1 cellular context compared by ENCODE assay signal in genomic region chr11:10307411-10308207, GRCh38.
TF ChIP-seq lines count a peak whose summit lies in the region.

No MANE protein-coding gene starts in this region.

TF ChIP-seq in liver, 16 proteins besides CTCF, POLR2A, EP300 and RAD21 (continued from another document):
- no peak for TF ChIP-seq REST (IDR thresholded peaks at IDR 0.05)
- no peak for TF ChIP-seq GABPA (IDR thresholded peaks at IDR 0.05 in 1 of 2, conservative IDR thresholded peaks at IDR 0.05 in 1 of 2)
